ENCODE assay signal across 8 cellular contexts in genomic region chr5:160021818-160022446, GRCh38. TPM values are rescaled to one million over a fixed set of nuclear protein-coding genes. Genes with fewer than 3 reads are reported as not detected.
DNase-seq lines count a peak whose midpoint lies in the region; TF ChIP-seq lines count a peak whose summit lies in the region.

No MANE protein-coding gene starts in this region.

- no peak overlapping the region for H3K4me3 Mint-ChIP-seq in activated naive CD4-positive, alpha-beta T cell treated with anti-CD3 and anti-CD28 coated beads for 36 hours

- H3K4me3 ChIP-seq in H7 (ENCODE audit: insufficient read depth, low read depth, low read length) (no peak overlapping the region), Peyer's patch (no peak overlapping the region)

- H3K36me3 Mint-ChIP-seq in activated naive CD4-positive, alpha-beta T cell treated with anti-CD3 and anti-CD28 coated beads for 36 hours (ENCODE audit: low read depth) = peaks cover 11% of the 10 kb centered on the region

- H3K9me3 ChIP-seq in Peyer's patch = no peaks in the 10 kb centered on the region

- no peaks in the 10 kb centered on the region for H3K27me3 Mint-ChIP-seq in activated naive CD4-positive, alpha-beta T cell treated with anti-CD3 and anti-CD28 coated beads for 36 hours (ENCODE audit: low read depth)

- CTCF ChIA-PET in activated naive CD4-positive, alpha-beta T cell treated with anti-CD3 and anti-CD28 coated beads for 36 hours (lab: Charles Lee) = interaction anchor here (0.5 to 3.8 kb wide), 38 partner anchors 9 to 1325 kb away, joined by 3 to 49 read pairs (median 4); partner anchors contain the start of gene TTC1

- no peak overlapping the region for H3K27ac Mint-ChIP-seq in activated naive CD4-positive, alpha-beta T cell treated with anti-CD3 and anti-CD28 coated beads for 36 hours

- H3K27me3 ChIP-seq in H7 (ENCODE audit: control insufficient read depth, insufficient read depth, low read length) (no peaks in the 10 kb centered on the region), Peyer's patch (no peaks in the 10 kb centered on the region)

- peaks cover 0 to 10% (median 0%) of the 10 kb centered on the region in 4 donors for H3K4me1 ChIP-seq in Peyer's patch

- H3K9me3 Mint-ChIP-seq in activated naive CD4-positive, alpha-beta T cell treated with anti-CD3 and anti-CD28 coated beads for 36 hours = no peaks in the 10 kb centered on the region

- H3K4me1 Mint-ChIP-seq in activated naive CD4-positive, alpha-beta T cell treated with anti-CD3 and anti-CD28 coated beads for 36 hours (ENCODE audit: low read depth) = peaks cover 24% of the 10 kb centered on the region

- intact Hi-C loops in activated naive CD4-positive, alpha-beta T cell treated with anti-CD3 and anti-CD28 coated beads for 36 hours (cut with micrococcal nuclease) = loop anchor here (1.0 kb wide), 5 partner anchors 13 to 369 kb away; partner anchors contain the start of genes PWWP2A and TTC1

- peak; percentile 52 for DNase-seq in GM10266 (ENCODE audit: extremely low spot score)
- DNase-seq in H7 = peak; percentile 58
- DNase-seq in Peyer's patch = peak in 2 of 3 donors; percentile 32 to 72
- peak; percentile 70 for DNase-seq in activated naive CD4-positive, alpha-beta T cell treated with anti-CD3 and anti-CD28 coated beads for 36 hours
- DNase-seq in germinal center (ENCODE audit: low spot score) = peak; percentile 57
- peak; percentile 82 for DNase-seq in pons (ENCODE audit: low spot score)
- no peak for DNase-seq in 8988T

- no peak overlapping the region for H3K27ac ChIP-seq in Peyer's patch

- no peak for TF ChIP-seq POLR2A in Peyer's patch (IDR thresholded peaks at IDR 0.05)

- H3K36me3 ChIP-seq in H7 (replicated peaks; ENCODE audit: control insufficient read depth, insufficient read depth, low read length) (no peaks in the 10 kb centered on the region; the same call in none of the 2 replicates), Peyer's patch (peaks cover 0 to 7% (median 0%) of the 10 kb centered on the region in 3 donors)

- TF ChIP-seq CTCF in GM10266 (IDR thresholded peaks at IDR 0.05; ENCODE audit: control insufficient read depth, insufficient read depth, low read depth, missing control alignments) (peak; percentile 74), LNCAP (IDR thresholded peaks at IDR 0.05) (peak; percentile 78), Peyer's patch (IDR thresholded peaks at IDR 0.05) (peak; percentile 52 to 92 (median 88))

RNA-seq across cellular contexts. Expression of gene TTC1, which starts 13.0 kb away (rescaled TPM):
- 57.4 and 62.0 TPM in 2 replicates for total RNA-seq in H7 (2014; rRNA removed; shearing (Covaris generic))
- total RNA-seq in Peyer's patch = 10 to 100 TPM; 11.6 to 85.0 (median 26.4) TPM
- 10 to 100 TPM; 46.0 to 47.1 TPM for total RNA-seq in activated naive CD4-positive, alpha-beta T cell treated with anti-CD3 and anti-CD28 coated beads for 36 hours
